8 cellular contexts compared by ENCODE assay signal in the genomic region with DNA sequence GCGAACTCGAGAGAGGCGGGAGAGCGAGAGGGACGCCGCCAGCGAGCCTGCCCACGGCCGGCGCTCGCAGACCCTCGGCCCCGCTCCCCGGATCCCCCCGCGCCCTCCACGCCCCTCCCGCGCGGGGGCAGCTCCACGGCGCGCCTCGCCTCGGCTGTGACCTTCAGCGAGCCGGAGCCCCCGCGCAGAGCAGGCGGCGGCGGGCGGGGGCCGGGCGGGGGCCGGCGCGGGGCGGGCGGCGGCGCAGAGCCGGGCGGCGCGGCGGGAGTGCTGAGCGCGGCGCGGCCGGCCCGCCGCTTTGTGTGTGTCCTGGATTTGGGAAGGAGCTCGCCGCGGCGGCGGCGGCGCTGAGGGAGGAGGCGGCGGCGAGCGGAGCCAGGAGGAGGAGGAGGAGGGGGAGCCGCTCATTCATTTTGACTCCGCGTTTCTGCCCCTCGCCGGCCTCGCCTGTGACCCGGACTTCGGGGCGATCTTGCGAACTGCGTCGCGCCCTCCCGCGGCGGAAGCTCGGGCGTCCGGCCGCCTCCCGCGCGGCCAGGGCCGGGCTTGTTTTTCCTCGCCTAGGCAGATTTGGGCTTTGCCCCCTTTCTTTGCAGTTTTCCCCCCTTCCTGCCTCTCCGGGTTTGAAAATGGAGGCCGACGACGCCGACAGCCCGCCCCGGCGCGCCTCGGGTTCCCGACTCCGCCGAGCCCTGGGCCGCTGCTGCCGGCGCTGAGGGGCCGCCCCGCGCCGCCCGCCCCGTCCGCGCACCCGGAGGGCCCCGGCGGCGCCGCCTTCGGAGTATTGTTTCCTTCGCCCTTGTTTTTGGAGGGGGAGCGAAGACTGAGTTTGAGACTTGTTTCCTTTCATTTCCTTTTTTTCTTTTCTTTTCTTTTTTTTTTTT. TPM values are rescaled to one million over a fixed set of nuclear protein-coding genes. Genes with fewer than 3 reads are reported as not detected.
DNase-seq lines count a peak whose midpoint lies in the region; ATAC-seq and TF ChIP-seq lines count a peak whose summit lies in the region.

No MANE protein-coding gene starts in this region.

- peaks cover 39% of the 10 kb centered on the region; the same call in 1 of the 2 replicates for H3K79me2 ChIP-seq in H9 (ENCODE audit: insufficient read depth, low read length)

- peak overlapping the region; percentile 89 for H3K14ac ChIP-seq in H9 (ENCODE audit: insufficient read depth, low read length)

- H4K8ac ChIP-seq in H9 (replicated peaks; ENCODE audit: insufficient read length, low read depth, low read length), result no peak overlapping the region

- peak; percentile 16 for TF ChIP-seq CTCF in GM12865 (IDR thresholded peaks at IDR 0.05; ENCODE audit: insufficient read depth, low read depth, low read length, missing control alignments)
- no peak for TF ChIP-seq CTCF in H9 (conservative IDR thresholded peaks at IDR 0.05)
- no peak for TF ChIP-seq CTCF in epithelial cell of proximal tubule (conservative IDR thresholded peaks at IDR 0.05; ENCODE audit: low read depth, low read length)
- no peak for TF ChIP-seq CTCF in suprapubic skin (IDR thresholded peaks at IDR 0.05)

- peak overlapping the region; percentile 97 to 98 (median 97); a peak in 6 of 7 replicates for H3K27ac Mint-ChIP-seq in H9
- peak overlapping the region; percentile 75 for H3K27ac Mint-ChIP-seq in activated CD8-positive, alpha-beta memory T cell treated with anti-CD3 and anti-CD28 coated beads, Interleukin-2, amount 10 ng/mL, durations not matched to agents 7 days and 5 days

- H3K4me3 ChIP-seq in GM12865 (ENCODE audit: low read depth, low read length) (peak overlapping the region; percentile 60), epithelial cell of proximal tubule (ENCODE audit: low read depth, low read length) (peak overlapping the region; percentile 92), suprapubic skin (peak overlapping the region; percentile 82)

- H3K4me1 ChIP-seq in H9 (ENCODE audit: insufficient read depth, low read length) (peaks cover 4% of the 10 kb centered on the region), suprapubic skin (peaks cover 44% of the 10 kb centered on the region)

- H3K4me1 Mint-ChIP-seq in H9, result peaks cover 35 to 39% of the 10 kb centered on the region in 2 experiments
- peaks cover 28% of the 10 kb centered on the region for H3K4me1 Mint-ChIP-seq in activated CD8-positive, alpha-beta memory T cell treated with anti-CD3 and anti-CD28 coated beads, Interleukin-2, amount 10 ng/mL, durations not matched to agents 7 days and 5 days

- no peak overlapping the region for H3K56ac ChIP-seq in H9 (ENCODE audit: insufficient read length, low read depth, low read length)

- H3K27ac ChIP-seq in H9 (ENCODE audit: insufficient read length, low read depth, low read length) (no peak overlapping the region), suprapubic skin (peak overlapping the region; percentile 97)

- H2BK12ac ChIP-seq in H9 (ENCODE audit: insufficient read length, low read depth, low read length), result no peak overlapping the region

- H2BK120ac ChIP-seq in H9 (ENCODE audit: low read depth, low read length, poor library complexity, severe bottlenecking), result no peak overlapping the region

- peak overlapping the region; percentile 87 to 98 for H3K4me3 Mint-ChIP-seq in H9
- peak overlapping the region; percentile 70 for H3K4me3 Mint-ChIP-seq in activated CD8-positive, alpha-beta memory T cell treated with anti-CD3 and anti-CD28 coated beads, Interleukin-2, amount 10 ng/mL, durations not matched to agents 7 days and 5 days

- no peak for TF ChIP-seq EP300 in suprapubic skin (IDR thresholded peaks at IDR 0.05)

- peak overlapping the region; percentile 62 for H3K18ac ChIP-seq in H9 (ENCODE audit: insufficient read length, low read depth, low read length)

- no peaks in the 10 kb centered on the region for H3K79me1 ChIP-seq in H9 (ENCODE audit: insufficient read depth, low read depth, low read length, poor library complexity, severe bottlenecking)

- H4K20me1 ChIP-seq in H9 (ENCODE audit: control insufficient read depth, insufficient read depth, insufficient read length), result no peaks in the 10 kb centered on the region

- H3K9me3 Mint-ChIP-seq in H9, result no peaks in the 10 kb centered on the region; a peak in 1 of 5 replicates
- no peaks in the 10 kb centered on the region for H3K9me3 Mint-ChIP-seq in activated CD8-positive, alpha-beta memory T cell treated with anti-CD3 and anti-CD28 coated beads, Interleukin-2, amount 10 ng/mL, durations not matched to agents 7 days and 5 days (ENCODE audit: low read depth)

- TF ChIP-seq POLR2A in suprapubic skin (IDR thresholded peaks at IDR 0.05), result no peak

- no peak overlapping the region for H2AFZ ChIP-seq in H9 (ENCODE audit: low read length)

- H3T11ph ChIP-seq in H9 (ENCODE audit: low read length), result no peak overlapping the region

- CTCF ChIA-PET in activated CD8-positive, alpha-beta memory T cell treated with anti-CD3 and anti-CD28 coated beads, Interleukin-2, amount 10 ng/mL, durations not matched to agents 7 days and 5 days (lab: Charles Lee), result interaction anchor here (1.2 to 3.8 kb wide), 2 partner anchors 130 to 202 kb away, joined by 4 to 27 read pairs; no protein-coding TSS in a partner anchor

- peaks cover 22% of the 10 kb centered on the region for H3K23me2 ChIP-seq in H9 (ENCODE audit: insufficient read length, low read depth, low read length, poor library complexity, severe bottlenecking)

- peak; percentile 18 for ATAC-seq in activated CD8-positive, alpha-beta memory T cell treated with anti-CD3 and anti-CD28 coated beads, Interleukin-2, amount 10 ng/mL, durations not matched to agents 7 days and 5 days

- no peak overlapping the region for H4K5ac ChIP-seq in H9 (ENCODE audit: insufficient read length, low read depth, low read length)

- H3K36me3 ChIP-seq in suprapubic skin, result no peaks in the 10 kb centered on the region

- H3K27me3 Mint-ChIP-seq in H9 (ENCODE audit: low read depth), result peaks cover 2% of the 10 kb centered on the region; the same call in 1 of the 2 replicates
- H3K27me3 Mint-ChIP-seq in activated CD8-positive, alpha-beta memory T cell treated with anti-CD3 and anti-CD28 coated beads, Interleukin-2, amount 10 ng/mL, durations not matched to agents 7 days and 5 days, result peaks cover 54% of the 10 kb centered on the region

- H3K27me3 ChIP-seq in H9 (ENCODE audit: insufficient read depth, low read length), result no peaks in the 10 kb centered on the region
- H3K27me3 ChIP-seq in suprapubic skin, result peaks cover 30% of the 10 kb centered on the region

- H2BK20ac ChIP-seq in H9 (ENCODE audit: low read depth, low read length, poor library complexity, severe bottlenecking), result no peak overlapping the region

- H3K4ac ChIP-seq in H9 (ENCODE audit: low read depth, low read length), result no peak overlapping the region

- H2BK15ac ChIP-seq in H9 (ENCODE audit: low read depth, low read length), result no peak overlapping the region

- H3K36me3 Mint-ChIP-seq in H9 (ENCODE audit: insufficient read depth in 1 of 3, low read depth in 3 of 3), result peaks cover 0 to 1% (median 0%) of the 10 kb centered on the region in 3 experiments; a peak in 1 of 7 replicates
- H3K36me3 Mint-ChIP-seq in activated CD8-positive, alpha-beta memory T cell treated with anti-CD3 and anti-CD28 coated beads, Interleukin-2, amount 10 ng/mL, durations not matched to agents 7 days and 5 days, result peaks cover 2% of the 10 kb centered on the region

- H2BK5ac ChIP-seq in H9 (ENCODE audit: insufficient read length, low read length), result no peak overlapping the region

- peak overlapping the region; percentile 72 for H3K9ac ChIP-seq in H9 (ENCODE audit: extremely low read depth, insufficient read length, low read length)

- H3K4me2 ChIP-seq in H9 (ENCODE audit: insufficient read depth, insufficient read length, low read length), result peak overlapping the region; percentile 94

- WGBS in H9 (ENCODE audit: extremely low coverage, insufficient read length, low lambda C conversion rate), result no CpG with 5 or more reads among the region's 122 CpGs
- WGBS in suprapubic skin, result under 1% methylated on average over 56 of the region's 122 CpGs

- DNase-seq in GM12865 (ENCODE audit: low read depth) (peak; percentile 74), H9 (no peak), M059J (ENCODE audit: low read depth) (peak; percentile 49), epithelial cell of proximal tubule (ENCODE audit: low read depth) (no peak), mucosa of gallbladder (ENCODE audit: low spot score) (peak; percentile 32), suprapubic skin (ENCODE audit: low spot score in 2 of 2) (no peak), OCI-M2 (lab: John Stamatoyannopoulos, UW; ENCODE audit: unreplicated experiment) (no peak)
- no peak for DNase-seq in activated CD8-positive, alpha-beta memory T cell treated with anti-CD3 and anti-CD28 coated beads, Interleukin-2, amount 10 ng/mL, durations not matched to agents 7 days and 5 days

- H4K91ac ChIP-seq in H9 (ENCODE audit: insufficient read length, low read depth, low read length), result no peak overlapping the region

- no peak overlapping the region for H2AK5ac ChIP-seq in H9 (ENCODE audit: insufficient read length, low read length)

- no peak overlapping the region for H3K23ac ChIP-seq in H9 (ENCODE audit: insufficient read length, low read depth, low read length)

- no peaks in the 10 kb centered on the region for H3K9me3 ChIP-seq in H9 (ENCODE audit: control insufficient read depth, low read depth, low read length)
- no peaks in the 10 kb centered on the region for H3K9me3 ChIP-seq in suprapubic skin

RNA-seq across cellular contexts. Expression of a gene that starts 0.6 kb away (rescaled TPM):
- 70.0 and 73.3 TPM in 2 replicates for total RNA-seq in H9 (2021)
- 4.9 and 8.1 TPM in 2 replicates for total RNA-seq in M059J (2014; rRNA removed; shearing (Covaris generic))
- total RNA-seq in activated CD8-positive, alpha-beta memory T cell treated with anti-CD3 and anti-CD28 coated beads, Interleukin-2, amount 10 ng/mL, durations not matched to agents 7 days and 5 days, result 1 to 10 TPM; 6.2 to 7.0 TPM
- 14.5 and 29.9 TPM in 2 replicates for total RNA-seq in epithelial cell of proximal tubule
- total RNA-seq in mucosa of gallbladder, result 46.9 TPM
- total RNA-seq in suprapubic skin, result 100 to 1,000 TPM in 2 of 4 donors, 10 to 100 TPM in 2; 87.8 to 173 (median 107) TPM

Comparison
In these comparisons a context has a peak if more than half of its experiments do, and no peak if none do; other contexts are left out.
1. DNase-seq: peak in GM12865 (single experiment), M059J (single experiment) and mucosa of gallbladder (single experiment); none in H9 (single experiment), activated CD8-positive, alpha-beta memory T cell treated with anti-CD3 and anti-CD28 coated beads, Interleukin-2, amount 10 ng/mL, durations not matched to agents 7 days and 5 days (single experiment), epithelial cell of proximal tubule (single experiment), suprapubic skin (0 of 2) and OCI-M2 (single experiment).
2. Peak in every context shown above with its lines, with median percentiles within 50 percentile points of each other: H3K4me3 ChIP-seq.